Comparison of ENCODE assay signal across 8 cellular contexts in the genomic region with DNA sequence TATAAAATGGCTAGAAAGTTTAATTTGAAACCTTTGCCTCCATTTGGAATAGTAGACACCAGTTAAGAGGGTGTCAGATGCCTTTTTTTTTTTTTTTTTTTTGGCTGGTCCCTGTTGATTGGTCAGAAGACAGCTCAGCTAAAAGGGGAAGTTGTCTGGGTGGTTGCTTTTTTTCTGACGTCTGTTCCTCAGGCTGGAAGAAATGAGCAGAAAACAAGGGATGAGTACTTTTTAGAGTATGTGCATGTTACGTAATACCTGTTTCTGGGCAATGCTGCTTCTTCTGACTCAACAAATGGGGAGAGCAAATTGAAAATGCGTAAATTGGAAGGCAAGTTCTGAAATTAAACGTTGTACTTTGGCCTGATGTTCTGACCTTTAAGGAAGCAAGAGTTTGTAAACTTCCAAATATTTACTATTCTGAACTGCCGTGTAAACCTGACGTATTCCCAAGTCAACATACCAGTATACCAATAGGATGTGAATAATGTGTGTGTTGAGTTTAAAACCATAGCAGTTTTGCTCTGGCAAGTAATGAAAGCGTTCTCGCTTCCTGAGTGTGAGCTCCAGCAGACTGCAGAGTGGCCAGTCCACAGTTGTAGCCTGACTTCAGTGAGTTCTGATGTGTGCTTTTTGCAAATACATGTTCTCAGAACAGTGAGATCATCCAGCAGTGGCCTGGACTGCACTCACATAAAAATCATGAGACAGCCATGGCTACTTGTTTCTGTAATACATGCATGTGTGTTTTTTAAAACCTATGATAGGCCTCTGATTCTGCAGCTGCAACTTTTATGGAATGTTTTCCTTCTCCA. TPM values are rescaled to one million over a fixed set of nuclear protein-coding genes. Genes with fewer than 3 reads are reported as not detected.
DNase-seq lines count a peak whose midpoint lies in the region; TF ChIP-seq lines count a peak whose summit lies in the region.

No MANE protein-coding gene starts in this region.

- no peaks in the 10 kb centered on the region for H3K9me3 ChIP-seq in breast epithelium
- no peaks in the 10 kb centered on the region for H3K9me3 ChIP-seq in mesodermal cell (ENCODE audit: control insufficient read depth, low read length)

- CTCF ChIA-PET in GM10248 (lab: Yijun Ruan, JAX): interaction anchor here (1.0 to 6.8 kb wide), 3 partner anchors 14 to 117 kb away, joined by 3 to 54 read pairs (median 8); no protein-coding TSS in a partner anchor

- no peaks in the 10 kb centered on the region for H3K27me3 ChIP-seq in breast epithelium

- no peak for TF ChIP-seq POLR2A in breast epithelium (IDR thresholded peaks at IDR 0.05)

- H3K4me1 ChIP-seq in breast epithelium (no peaks in the 10 kb centered on the region), mesodermal cell (ENCODE audit: control insufficient read depth, insufficient read depth, low read length, poor library complexity, severe bottlenecking) (peaks cover 5% of the 10 kb centered on the region)

- peak; percentile 35 for DNase-seq in GM03348 (ENCODE audit: low spot score)
- DNase-seq in NCI-H226: peak; percentile 62
- DNase-seq in breast epithelium (ENCODE audit: low spot score in 2 of 2): no peak
- no peak for DNase-seq in activated effector memory CD4-positive, alpha-beta T cell treated with anti-CD3 and anti-CD28 coated beads, Interleukin-2, amount 50 U/mL, for 16 hours
- DNase-seq in GM10248 (ENCODE audit: extremely low spot score): no peak
- DNase-seq in stimulated activated CD4-positive, alpha-beta T cell treated with anti-CD3 and anti-CD28 coated beads, Interleukin-12 subunit alpha, Interleukin-12 subunit beta, amount 100 ng/mL, for 4 hours: no peak
- no peak for DNase-seq in Ammon's horn (ENCODE audit: low spot score)

- TF ChIP-seq CTCF in breast epithelium (IDR thresholded peaks at IDR 0.05) (no peak), GM10248 (IDR thresholded peaks at IDR 0.05; ENCODE audit: control extremely low read depth, extremely low read depth, low read depth, missing control alignments) (no peak)

- intact Hi-C loops in breast epithelium (cut with DNase I; ENCODE audit: low total_unique reads): no loop called here

- H3K36me3 ChIP-seq in breast epithelium (no peaks in the 10 kb centered on the region), mesodermal cell (ENCODE audit: control insufficient read depth, insufficient read depth, low read length) (peaks cover 7% of the 10 kb centered on the region)

- 97% methylated on average over 3 of the region's 8 CpGs; no CpG with 5 or more reads in 1 of the 2 experiments for WGBS in mesodermal cell (ENCODE audit: insufficient coverage in 2 of 2), 2 experiments

- H3K27ac ChIP-seq in breast epithelium: peak overlapping the region; percentile 88 to 97
- H3K27ac ChIP-seq in mesodermal cell (ENCODE audit: low read depth, low read length, severe bottlenecking): no peak overlapping the region

- H3K4me3 ChIP-seq in breast epithelium (peak overlapping the region; percentile 55 to 82 (median 65)), mesodermal cell (ENCODE audit: extremely low read depth, insufficient read depth, low read length, poor library complexity, severe bottlenecking) (peak overlapping the region; percentile 50)

- POLR2A ChIA-PET in GM10248 (lab: Yijun Ruan, JAX): interaction anchor here (0.6 to 2.4 kb wide), 6 partner anchors 8 to 117 kb away, joined by 3 to 28 read pairs (median 4); partner anchors contain the start of gene ACOT9

RNA-seq across cellular contexts. Expression of gene SAT1, which starts 1.7 kb away (rescaled TPM):
- 1,000 to 10,000 TPM in 2 of 3 donors, 100 to 1,000 TPM in 1; 980 to 1,359 (median 1,246) TPM for total RNA-seq in breast epithelium
- 278 TPM for polyA plus RNA-seq in mesodermal cell (2013, experiment 1 of 2)
- polyA plus RNA-seq in mesodermal cell (2013, experiment 2 of 2): 249 TPM

RNA-seq across cellular contexts. Expression of gene ACOT9, which starts 41.6 kb away (rescaled TPM):
- 10 to 100 TPM; 38.7 to 42.3 (median 41.0) TPM for total RNA-seq in breast epithelium
- polyA plus RNA-seq in mesodermal cell (2013, experiment 1 of 2): 47.6 TPM
- polyA plus RNA-seq in mesodermal cell (2013, experiment 2 of 2): 49.3 TPM

Comparison
In these comparisons a context has a peak if more than half of its experiments do, and no peak if none do; other contexts are left out.
1. DNase-seq: peak in GM03348 (single experiment) and NCI-H226 (single experiment); none in breast epithelium (0 of 2), activated effector memory CD4-positive, alpha-beta T cell treated with anti-CD3 and anti-CD28 coated beads, Interleukin-2, amount 50 U/mL, for 16 hours (single experiment), GM10248 (single experiment), stimulated activated CD4-positive, alpha-beta T cell treated with anti-CD3 and anti-CD28 coated beads, Interleukin-12 subunit alpha, Interleukin-12 subunit beta, amount 100 ng/mL, for 4 hours (single experiment) and Ammon's horn (single experiment).